11 cellular contexts compared by ENCODE assay signal in the genomic region with DNA sequence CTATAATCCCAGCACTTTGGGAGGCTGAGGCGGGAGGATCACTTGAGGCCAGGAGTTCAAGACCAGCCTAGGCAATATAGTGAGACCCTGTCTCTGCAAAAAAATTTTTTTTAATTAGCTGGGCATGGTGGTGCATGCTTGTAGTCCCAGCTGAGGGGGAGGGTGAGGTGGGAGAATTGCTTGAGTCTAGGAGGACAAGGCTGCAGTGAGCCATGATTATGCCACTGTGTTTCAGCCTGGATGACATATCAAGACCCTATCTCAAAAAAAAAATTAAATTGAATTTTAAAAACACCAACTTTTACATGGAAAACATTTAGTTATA. TPM values are rescaled to one million over a fixed set of nuclear protein-coding genes. Genes with fewer than 3 reads are reported as not detected.
A peak's percentile ranks its signal among the peaks of the same experiment; 100 is the strongest.
DNase-seq lines count a peak whose midpoint lies in the region; ATAC-seq and TF ChIP-seq lines count a peak whose summit lies in the region.
"Not testable (repeated sequence)": the region's sequence is repeated elsewhere in the genome, so short reads cannot be mapped to it uniquely, and the experiment has no call there.
"Had no signal": no experiment of that assay in that cellular context is flagged by ENCODE, and none has a peak within 500 bp of the region (broad histone marks: within the 10 kb centered on the region; RNA-seq: fewer than 3 reads in every experiment).

No MANE protein-coding gene starts in this region.

- peak; percentile 13 for ATAC-seq in GM21360 (IDR thresholded peaks at IDR 0.05; ENCODE audit: unreplicated experiment)
- ATAC-seq in HG03280 (IDR thresholded peaks at IDR 0.05; ENCODE audit: unreplicated experiment) = peak; percentile 14
- peak; percentile 28 for ATAC-seq in activated T-helper 17 cell treated with anti-CD3 and anti-CD28 coated beads, Interleukin-2, amount 50 U/mL, for 72 hours (replicated peaks)
- ATAC-seq in naive B cell (ENCODE audit: low read depth in 2 of 2) = peak; percentile 11 to 29

- H3K27me3 Mint-ChIP-seq in CD14-positive monocyte (ENCODE audit: low read depth in 3 of 3); activated T-helper 17 cell treated with anti-CD3 and anti-CD28 coated beads, Interleukin-2, amount 50 U/mL, for 72 hours; naive B cell; stimulated activated naive CD8-positive, alpha-beta T cell treated with anti-CD3 and anti-CD28 coated beads, Interleukin-15, Interleukin-2, amounts not matched to agents 100 ng/mL and 50 ng/mL, for 24 hours: not testable (repeated sequence)

- not testable (repeated sequence) for TF ChIP-seq CTCF in CD14-positive monocyte (IDR thresholded peaks at IDR 0.05)

- H3K36me3 Mint-ChIP-seq in CD14-positive monocyte = peaks cover 26 to 36% of the 10 kb centered on the region in 2 donors
- peaks cover 17% of the 10 kb centered on the region for H3K36me3 Mint-ChIP-seq in activated T-helper 17 cell treated with anti-CD3 and anti-CD28 coated beads, Interleukin-2, amount 50 U/mL, for 72 hours (ENCODE audit: low read depth)
- H3K36me3 Mint-ChIP-seq in naive B cell = not testable (repeated sequence)
- peaks cover 20% of the 10 kb centered on the region for H3K36me3 Mint-ChIP-seq in stimulated activated naive CD8-positive, alpha-beta T cell treated with anti-CD3 and anti-CD28 coated beads, Interleukin-15, Interleukin-2, amounts not matched to agents 100 ng/mL and 50 ng/mL, for 24 hours (ENCODE audit: low read depth)

- H3K9me3 Mint-ChIP-seq in CD14-positive monocyte; activated T-helper 17 cell treated with anti-CD3 and anti-CD28 coated beads, Interleukin-2, amount 50 U/mL, for 72 hours; naive B cell; stimulated activated naive CD8-positive, alpha-beta T cell treated with anti-CD3 and anti-CD28 coated beads, Interleukin-15, Interleukin-2, amounts not matched to agents 100 ng/mL and 50 ng/mL, for 24 hours: not testable (repeated sequence)

- peak overlapping the region; percentile 79 for H3K4me3 ChIP-seq in SK-N-MC

- H3K27ac ChIP-seq in SK-N-MC (peak overlapping the region; percentile 98), epithelial cell of prostate (peak overlapping the region; percentile 52)

- H3K9ac ChIP-seq in SK-N-MC (ENCODE audit: insufficient read length) = peak overlapping the region; percentile 63

- not testable (repeated sequence) for H3K36me3 ChIP-seq in SK-N-MC (ENCODE audit: insufficient read depth, low read length)

- not testable (repeated sequence) for H3K9me3 ChIP-seq in SK-N-MC (ENCODE audit: low read depth, low read length)

- H3K27ac Mint-ChIP-seq in CD14-positive monocyte (peak overlapping the region; percentile 95 to 99 (median 97)), naive B cell (peak overlapping the region; percentile 97 to 99 (median 98))
- H3K27ac Mint-ChIP-seq in activated T-helper 17 cell treated with anti-CD3 and anti-CD28 coated beads, Interleukin-2, amount 50 U/mL, for 72 hours = peak overlapping the region; percentile 98
- peak overlapping the region; percentile 94 for H3K27ac Mint-ChIP-seq in stimulated activated naive CD8-positive, alpha-beta T cell treated with anti-CD3 and anti-CD28 coated beads, Interleukin-15, Interleukin-2, amounts not matched to agents 100 ng/mL and 50 ng/mL, for 24 hours

- DNase-seq in CD14-positive monocyte (ENCODE audit: low spot score); SK-N-MC (ENCODE audit: low read depth, low spot score); epithelial cell of prostate (ENCODE audit: low read depth, low spot score); naive B cell: not testable (repeated sequence)

- intact Hi-C loops in CD14-positive monocyte (cut with micrococcal nuclease) = loop anchor here in 1 of 2 donors (10.0 kb wide), 2 partner anchors 159 to 209 kb away; a partner anchor contains a TSS

- H3K4me3 Mint-ChIP-seq in CD14-positive monocyte (peak overlapping the region; percentile 53 to 97), naive B cell (peak overlapping the region; percentile 93 to 98 (median 96))
- peak overlapping the region; percentile 99 for H3K4me3 Mint-ChIP-seq in activated T-helper 17 cell treated with anti-CD3 and anti-CD28 coated beads, Interleukin-2, amount 50 U/mL, for 72 hours
- peak overlapping the region; percentile 90 for H3K4me3 Mint-ChIP-seq in stimulated activated naive CD8-positive, alpha-beta T cell treated with anti-CD3 and anti-CD28 coated beads, Interleukin-15, Interleukin-2, amounts not matched to agents 100 ng/mL and 50 ng/mL, for 24 hours

- H3K4me1 Mint-ChIP-seq in CD14-positive monocyte = peaks cover 37% of the 10 kb centered on the region
- peaks cover 26% of the 10 kb centered on the region for H3K4me1 Mint-ChIP-seq in activated T-helper 17 cell treated with anti-CD3 and anti-CD28 coated beads, Interleukin-2, amount 50 U/mL, for 72 hours
- peaks cover 40 to 45% (median 43%) of the 10 kb centered on the region in 3 donors for H3K4me1 Mint-ChIP-seq in naive B cell
- H3K4me1 Mint-ChIP-seq in stimulated activated naive CD8-positive, alpha-beta T cell treated with anti-CD3 and anti-CD28 coated beads, Interleukin-15, Interleukin-2, amounts not matched to agents 100 ng/mL and 50 ng/mL, for 24 hours (ENCODE audit: low read depth) = peaks cover 54% of the 10 kb centered on the region

RNA-seq across cellular contexts. Expression of a gene that starts 0.4 kb away (rescaled TPM):
- polyA plus RNA-seq in CD14-positive monocyte (1,000 to 10,000 TPM; 5,201 to 6,327 TPM), naive B cell (ENCODE audit: low read depth in 6 of 6) (100 to 1,000 TPM; 483 to 722 (median 616) TPM)
- total RNA-seq in activated T-helper 17 cell treated with anti-CD3 and anti-CD28 coated beads, Interleukin-2, amount 50 U/mL, for 72 hours = 10 to 100 TPM; 61.3 to 71.0 TPM

RNA-seq across cellular contexts. Expression of a gene that starts 42.1 kb away (rescaled TPM):
- 1 to 10 TPM; 2.1 to 2.4 TPM for polyA plus RNA-seq in CD14-positive monocyte
- 1 to 10 TPM; 6.1 to 9.8 TPM for total RNA-seq in activated T-helper 17 cell treated with anti-CD3 and anti-CD28 coated beads, Interleukin-2, amount 50 U/mL, for 72 hours
- 1 to 10 TPM in 1 of 6 donors, under 1 TPM in 3, not detected in 2; 0.18 to 1.2 (median 0.51) TPM for polyA plus RNA-seq in naive B cell (ENCODE audit: low read depth in 6 of 6)

RNA-seq across cellular contexts. Expression of a gene that starts 45.2 kb away (rescaled TPM):
- under 1 TPM in 1 of 2 donors, not detected in 1; 0.48 TPM for polyA plus RNA-seq in CD14-positive monocyte
- total RNA-seq in activated T-helper 17 cell treated with anti-CD3 and anti-CD28 coated beads, Interleukin-2, amount 50 U/mL, for 72 hours = not detected
- polyA plus RNA-seq in naive B cell (ENCODE audit: low read depth in 6 of 6) = under 1 TPM in 1 of 6 donors, not detected in 5; 0.56 TPM
- total RNA-seq: cardiac septum, renal cortical epithelial cell had no signal
- polyA plus RNA-seq: AG04450 had no signal

Comparison
In these comparisons a context has a peak if more than half of its experiments do, and no peak if none do; other contexts are left out.
1. RNA of a gene that starts 0.4 kb away (polyA plus RNA-seq): 5,201 to 6,327 TPM in CD14-positive monocyte; 483 to 722 TPM in naive B cell; every median in the first group is over 4 times any median in the second.
2. Peak in every context shown above with its lines, with median percentiles within 50 percentile points of each other: H3K27ac Mint-ChIP-seq, H3K4me3 Mint-ChIP-seq and ATAC-seq.